8 cellular contexts compared by ENCODE assay signal in genomic region chr15:72783563-72784232, GRCh38. TPM values are rescaled to one million over a fixed set of nuclear protein-coding genes. Genes with fewer than 3 reads are reported as not detected.
DNase-seq lines count a peak whose midpoint lies in the region; ATAC-seq and TF ChIP-seq lines count a peak whose summit lies in the region.

Gene ADPGK, minus strand, starts transcription at chr15:72783758. Its CDS starts 67 bp downstream, at chr15:72783691.

- peaks cover 15% of the 10 kb centered on the region for H3K36me3 Mint-ChIP-seq in activated naive CD8-positive, alpha-beta T cell

- no peaks in the 10 kb centered on the region for H3K27me3 ChIP-seq in osteoblast (ENCODE audit: insufficient read depth, low read length)
- H3K27me3 ChIP-seq in testis, result no peaks in the 10 kb centered on the region

- H3K36me3 ChIP-seq in osteoblast (ENCODE audit: insufficient read depth, low read length) (peaks cover 13% of the 10 kb centered on the region), testis (ENCODE audit: low read depth, missing control alignments) (no peaks in the 10 kb centered on the region)

- ATAC-seq in HG02642 (IDR thresholded peaks at IDR 0.05; ENCODE audit: poor library complexity, unreplicated experiment), result peak; percentile 80

- H3K79me2 ChIP-seq in osteoblast (ENCODE audit: insufficient read depth, low read length), result peaks cover 48% of the 10 kb centered on the region

- H3K27me3 Mint-ChIP-seq in activated naive CD8-positive, alpha-beta T cell, result no peaks in the 10 kb centered on the region

- peak within 1 kb of the TSS; percentile 98 for H3K27ac Mint-ChIP-seq in activated naive CD8-positive, alpha-beta T cell

- peaks cover 36% of the 10 kb centered on the region for H3K4me1 ChIP-seq in osteoblast (ENCODE audit: insufficient read depth, low read length)
- H3K4me1 ChIP-seq in testis, result peaks cover 29% of the 10 kb centered on the region

- 0 to 1% methylated on average over 25 to 64 of the region's 64 CpGs for WGBS in testis, 2 donors

- H3K9me3 Mint-ChIP-seq in activated naive CD8-positive, alpha-beta T cell (ENCODE audit: low read depth), result no peaks in the 10 kb centered on the region

- peak within 1 kb of the TSS; percentile 94 for H3K27ac ChIP-seq in osteoblast (ENCODE audit: low read depth, low read length)
- peak within 1 kb of the TSS; percentile 85 to 94 for H3K27ac ChIP-seq in testis

- H4K20me1 ChIP-seq in osteoblast (ENCODE audit: insufficient read depth, low read length), result peaks cover 5% of the 10 kb centered on the region

- DNase-seq in NCI-H1105 treated with DMSO at 0.1 percent for 48 hours (lab: John Stamatoyannopoulos, UW) (peak; percentile 93), SKM-1 treated with dmso at 0.1 percent for 144 hours (lab: John Stamatoyannopoulos, UW; ENCODE audit: unreplicated experiment) (peak; percentile 73), glomerular visceral epithelial cell (ENCODE audit: extremely low spot score) (peak; percentile 94), osteoblast (ENCODE audit: insufficient read length, low spot score, missing footprints) (peak; percentile 98), testis (peak; percentile 89)

- peak within 1 kb of the TSS; percentile 98 for H2AFZ ChIP-seq in osteoblast (ENCODE audit: low read length)

- H3K4me3 ChIP-seq in osteoblast (ENCODE audit: insufficient read depth, low read length) (peak within 1 kb of the TSS; percentile 96), testis (peak within 1 kb of the TSS; percentile 97 to 99)

- intact Hi-C loops in testis (cut with DNase I; ENCODE audit: low total_unique reads), result loop anchor here (5.0 kb wide), 1 partner anchor 294 kb away; no protein-coding TSS in a partner anchor

- H3K4me1 Mint-ChIP-seq in activated naive CD8-positive, alpha-beta T cell (ENCODE audit: low read depth), result peaks cover 51% of the 10 kb centered on the region

- H3K4me3 Mint-ChIP-seq in activated naive CD8-positive, alpha-beta T cell, result peak within 1 kb of the TSS; percentile 97

- H3K9me3 ChIP-seq in osteoblast (ENCODE audit: low read depth, low read length) (no peaks in the 10 kb centered on the region), testis (no peaks in the 10 kb centered on the region)

- H3K4me2 ChIP-seq in osteoblast (ENCODE audit: insufficient read depth, low read length), result peak within 1 kb of the TSS; percentile 100

- TF ChIP-seq POLR2A in GM10847 (IDR thresholded peaks at IDR 0.05; ENCODE audit: extremely low read depth, insufficient read length) (peak; percentile 92), testis (IDR thresholded peaks at IDR 0.05) (peak; percentile 52)

- TF ChIP-seq CTCF in osteoblast (IDR thresholded peaks at IDR 0.05; ENCODE audit: extremely low read depth, low read depth, low read length) (no peak), testis (IDR thresholded peaks at IDR 0.05) (peak in 2 of 3 experiments; percentile 4 to 43)

RNA-seq across cellular contexts. Expression of gene ADPGK, which starts in this region (rescaled TPM):
- total RNA-seq in osteoblast (57.9 and 58.3 TPM in 2 replicates), testis (10 to 100 TPM; 55.6 to 59.9 TPM)
- 39.1 TPM for polyA plus RNA-seq in testis (ENCODE audit: insufficient read depth, low read depth, low replicate concordance)

Comparison
In these comparisons a context has a peak if more than half of its experiments do, and no peak if none do; other contexts are left out.
1. Peak in every context shown above with its lines: DNase-seq, ATAC-seq, H3K4me3 ChIP-seq and H3K27ac ChIP-seq.